19 cellular contexts compared by ENCODE assay signal in genomic region chr12:40898505-40898904, GRCh38.
DNase-seq lines count a peak whose midpoint lies in the region; ATAC-seq, FAIRE-seq and TF ChIP-seq lines count a peak whose summit lies in the region.
"Had no signal": no experiment of that assay in that cellular context is flagged by ENCODE, and none has a peak within 500 bp of the region (broad histone marks: within the 10 kb centered on the region; RNA-seq: fewer than 3 reads in every experiment).

No MANE protein-coding gene starts in this region.

- H3K9me3 ChIP-seq in A549 = no peaks in the 10 kb centered on the region
- H3K9me3 ChIP-seq: BLaER1 had no signal

- H3K4me3 ChIP-seq in A549 = no peak overlapping the region
- H3K4me3 ChIP-seq: BLaER1 had no signal

- no peak overlapping the region for H3K4me2 ChIP-seq in A549
- H3K4me2 ChIP-seq: BLaER1 had no signal

- H3K27ac ChIP-seq in A549 = no peak overlapping the region
- H3K27ac ChIP-seq: BLaER1, C4-2B had no signal

- TF ChIP-seq RAD21 in A549 (conservative IDR thresholded peaks at IDR 0.05 in 1 of 2, IDR thresholded peaks at IDR 0.05 in 1 of 2) = no peak

- no peak for TF ChIP-seq CTCF in A549 (IDR thresholded peaks at IDR 0.05)
- TF ChIP-seq CTCF in D721Med (IDR thresholded peaks at IDR 0.05; ENCODE audit: insufficient read depth, missing control alignments) = no peak
- no peak for TF ChIP-seq CTCF in GM13977 (IDR thresholded peaks at IDR 0.05; ENCODE audit: extremely low read depth, insufficient read depth, missing control alignments)

- no peak for TF ChIP-seq POLR2A in A549 (IDR thresholded peaks at IDR 0.05; ENCODE audit: low read length)

- FAIRE-seq in A549 (lab: Jason Lieb, UNC) = peak; percentile 84
- peak; percentile 77 for FAIRE-seq in D721Med (lab: Jason Lieb, UNC)
- FAIRE-seq: G401.6, GM12892, H1 had no signal

- in situ Hi-C loops in SK-MEL-5 (cut with HindIII; ENCODE audit: low pct_unique_long_range_greater_than_20kb, low sequenced_read_pairs) = no loop called here
- in situ Hi-C loops in GM13977 (cut with MboI; ENCODE audit: low pct_unique_long_range_greater_than_20kb, low sequenced_read_pairs, unreplicated experiment) = no loop called here

- TF ChIP-seq EP300 in A549 (IDR thresholded peaks at IDR 0.05) = no peak

- no peak for ATAC-seq in A549
- ATAC-seq in HG03280 (IDR thresholded peaks at IDR 0.05; ENCODE audit: unreplicated experiment) = no peak

- CTCF ChIA-PET in A549 (lab: Yijun Ruan, JAX) = interaction anchor here (0.6 kb wide), 1 partner anchor 10 kb away, joined by 3 read pairs; no protein-coding TSS in a partner anchor

- H3K4me1 ChIP-seq in A549 = peaks cover 12% of the 10 kb centered on the region; the same call in 2 of the 3 replicates
- H3K4me1 ChIP-seq: BLaER1 had no signal

- POLR2A ChIA-PET in A549 (lab: Yijun Ruan, JAX) = no interaction called here

- DNase-seq in A549 (ENCODE audit: low read depth in 1 of 2, low spot score in 1 of 2) (no peak), D721Med (ENCODE audit: insufficient read length, low spot score) (no peak), NCI-H69 (lab: John Stamatoyannopoulos, UW) (peak; percentile 19), SK-MEL-5 (ENCODE audit: low read depth, low spot score) (peak; percentile 14), NK-92 (lab: John Stamatoyannopoulos, UW; ENCODE audit: unreplicated experiment) (no peak), NCI-H2107 treated with DMSO at 0.1 percent for 48 hours (lab: John Stamatoyannopoulos, UW; ENCODE audit: unreplicated experiment) (no peak), GM13977 (ENCODE audit: low spot score) (no peak)
- DNase-seq: CD4-positive, alpha-beta T cell; CD8-positive, alpha-beta memory T cell; DMS53; DMS79 treated with DMSO at 0.1 percent for 48 hours; H7; HCEC 1CT had no signal

- WGBS in A549 (ENCODE audit: missing lambda C conversion rate) = 79% methylated on average over 3 of the region's 3 CpGs

TF ChIP-seq in A549, 52 proteins besides CTCF, POLR2A, EP300 and RAD21:
- TF ChIP-seq EHF (CRISPR knock-in tag; IDR thresholded peaks at IDR 0.05) (no peak), CHD4 (IDR thresholded peaks at IDR 0.05; ENCODE audit: borderline replicate concordance) (no peak), ESRRA (IDR thresholded peaks at IDR 0.05; ENCODE audit: borderline replicate concordance, low read length) (no peak), RNF2 (IDR thresholded peaks at IDR 0.05; ENCODE audit: borderline replicate concordance, low read depth) (no peak), JUNB (IDR thresholded peaks at IDR 0.05) (no peak), BHLHE40 (IDR thresholded peaks at IDR 0.05; ENCODE audit: low read depth, low read length) (no peak), SREBF2 (IDR thresholded peaks at IDR 0.05) (no peak), GATA3 (IDR thresholded peaks at IDR 0.05; ENCODE audit: borderline replicate concordance) (no peak), NFE2L2 (conservative IDR thresholded peaks at IDR 0.05; ENCODE audit: low read length) (no peak), HOXB13 (CRISPR knock-in tag; IDR thresholded peaks at IDR 0.05; ENCODE audit: low read depth) (no peak), RFX5 (IDR thresholded peaks at IDR 0.05) (no peak), HOXB5 (CRISPR knock-in tag; IDR thresholded peaks at IDR 0.05) (no peak), CHD2 (IDR thresholded peaks at IDR 0.05; ENCODE audit: low read length, partially characterized antibody) (no peak), HDAC2 (IDR thresholded peaks at IDR 0.05) (no peak), HMGXB4 (CRISPR knock-in tag; IDR thresholded peaks at IDR 0.05; ENCODE audit: borderline replicate concordance) (no peak), MAX (IDR thresholded peaks at IDR 0.05) (no peak)
- TF ChIP-seq, protein P1, sequence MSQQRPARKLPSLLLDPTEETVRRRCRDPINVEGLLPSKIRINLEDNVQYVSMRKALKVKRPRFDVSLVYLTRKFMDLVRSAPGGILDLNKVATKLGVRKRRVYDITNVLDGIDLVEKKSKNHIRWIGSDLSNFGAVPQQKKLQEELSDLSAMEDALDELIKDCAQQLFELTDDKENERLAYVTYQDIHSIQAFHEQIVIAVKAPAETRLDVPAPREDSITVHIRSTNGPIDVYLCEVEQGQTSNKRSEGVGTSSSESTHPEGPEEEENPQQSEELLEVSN (IDR thresholded peaks at IDR 0.05; ENCODE audit: borderline replicate concordance, low read depth) = no peak
- TF ChIP-seq, protein P2, sequence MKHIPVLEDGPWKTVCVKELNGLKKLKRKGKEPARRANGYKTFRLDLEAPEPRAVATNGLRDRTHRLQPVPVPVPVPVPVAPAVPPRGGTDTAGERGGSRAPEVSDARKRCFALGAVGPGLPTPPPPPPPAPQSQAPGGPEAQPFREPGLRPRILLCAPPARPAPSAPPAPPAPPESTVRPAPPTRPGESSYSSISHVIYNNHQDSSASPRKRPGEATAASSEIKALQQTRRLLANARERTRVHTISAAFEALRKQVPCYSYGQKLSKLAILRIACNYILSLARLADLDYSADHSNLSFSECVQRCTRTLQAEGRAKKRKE (CRISPR knock-in tag; IDR thresholded peaks at IDR 0.05; ENCODE audit: low read depth) = no peak

Comparison
In these comparisons a context has a peak if more than half of its experiments do, and no peak if none do; other contexts are left out.
1. DNase-seq: peak in NCI-H69 (single experiment) and SK-MEL-5 (single experiment); none in A549 (0 of 2), D721Med (single experiment), NK-92 (single experiment), NCI-H2107 treated with DMSO at 0.1 percent for 48 hours (single experiment) and GM13977 (single experiment).